8 cellular contexts compared by ENCODE assay signal in the genomic region with DNA sequence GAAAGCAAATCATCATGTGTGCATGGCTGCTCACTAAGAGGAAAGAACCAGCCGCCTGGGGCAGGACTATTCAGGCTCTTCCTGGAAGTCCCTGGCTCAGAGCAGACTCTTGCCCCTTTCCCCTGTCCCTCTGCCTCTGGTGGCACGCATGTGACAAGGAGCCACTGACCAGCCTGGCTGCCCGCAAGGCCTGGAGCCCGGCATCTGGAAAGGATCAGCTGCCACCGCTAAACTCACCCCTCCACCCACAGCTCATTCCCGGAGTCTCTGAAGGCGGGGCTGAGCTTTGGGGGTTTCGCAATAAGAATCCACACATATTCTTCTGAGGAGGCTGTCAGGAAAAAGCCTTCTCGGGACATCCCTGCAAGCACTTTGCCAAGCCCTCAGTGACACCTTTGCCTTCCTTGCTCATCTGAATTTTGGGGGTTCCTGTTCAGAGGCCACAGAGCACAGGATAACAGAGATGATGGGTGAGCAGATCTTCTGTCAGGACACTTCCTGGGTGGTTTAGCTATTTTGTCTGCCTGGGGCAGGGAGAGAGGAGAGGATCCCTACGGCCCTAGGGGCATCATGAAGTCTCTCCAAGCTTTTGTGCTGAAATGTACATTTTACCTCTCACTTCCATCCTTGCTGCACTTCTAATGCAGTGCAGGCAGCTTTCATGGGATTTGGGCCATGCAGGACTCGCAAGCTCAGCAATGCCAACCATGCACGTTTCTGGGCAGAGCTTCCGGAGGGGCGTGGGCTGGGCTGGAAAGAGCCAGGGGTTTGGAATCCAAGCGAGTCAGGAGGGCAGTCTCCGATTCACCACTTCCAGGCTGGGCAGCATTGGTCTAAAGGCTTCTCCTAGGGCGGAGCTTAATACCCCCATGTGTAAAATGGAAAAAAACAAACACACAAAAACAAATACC.
DNase-seq lines count a peak whose midpoint lies in the region; ATAC-seq and TF ChIP-seq lines count a peak whose summit lies in the region.

No MANE protein-coding gene starts in this region.

- H3K4me1 ChIP-seq in osteoblast (ENCODE audit: insufficient read depth, low read length) (peaks cover 27% of the 10 kb centered on the region), MM.1S (ENCODE audit: low read length) (no peaks in the 10 kb centered on the region)

- in situ Hi-C loops in G401 (cut with HindIII; ENCODE audit: low sequenced_read_pairs) (no loop called here), SK-MEL-5 (cut with HindIII; ENCODE audit: low pct_unique_long_range_greater_than_20kb, low sequenced_read_pairs) (no loop called here)

- no peak overlapping the region for H3K27ac Mint-ChIP-seq in activated CD4-positive, alpha-beta T cell treated with anti-CD3 and anti-CD28 coated beads, Interleukin-2, amount 10 ng/mL, durations not matched to agents 7 days and 5 days

- CTCF ChIA-PET in activated CD4-positive, alpha-beta T cell treated with anti-CD3 and anti-CD28 coated beads, Interleukin-2, amount 10 ng/mL, durations not matched to agents 7 days and 5 days (lab: Charles Lee) = interaction anchor here (0.8 kb wide), 1 partner anchor 49 kb away, joined by 3 read pairs; no protein-coding TSS in a partner anchor

- no peak overlapping the region for H3K9ac ChIP-seq in MM.1S (ENCODE audit: low read length)

- DNase-seq in G401 (ENCODE audit: low spot score) (peak; percentile 53), SK-MEL-5 (ENCODE audit: low read depth, low spot score) (peak; percentile 89), foreskin fibroblast (peak; percentile 95 to 97), osteoblast (ENCODE audit: insufficient read length, low spot score, missing footprints) (peak; percentile 95), MM.1S (no peak), RKO (ENCODE audit: low spot score) (no peak)
- no peak for DNase-seq in activated CD4-positive, alpha-beta T cell treated with anti-CD3 and anti-CD28 coated beads, Interleukin-2, amount 10 ng/mL, durations not matched to agents 7 days and 5 days

- POLR2A ChIA-PET in activated CD4-positive, alpha-beta T cell treated with anti-CD3 and anti-CD28 coated beads, Interleukin-2, amount 10 ng/mL, durations not matched to agents 7 days and 5 days (lab: Charles Lee) = no interaction called here

- no peak for TF ChIP-seq CTCF in foreskin fibroblast (IDR thresholded peaks at IDR 0.05; ENCODE audit: low read depth, low read length)
- no peak for TF ChIP-seq CTCF in osteoblast (IDR thresholded peaks at IDR 0.05; ENCODE audit: extremely low read depth, low read depth, low read length)
- TF ChIP-seq CTCF in MM.1S (IDR thresholded peaks at IDR 0.05; ENCODE audit: low read length) = no peak

- no peaks in the 10 kb centered on the region for H3K27me3 ChIP-seq in osteoblast (ENCODE audit: insufficient read depth, low read length)
- no peaks in the 10 kb centered on the region for H3K27me3 ChIP-seq in MM.1S (replicated peaks; ENCODE audit: insufficient read depth, low read length)

- H3K36me3 Mint-ChIP-seq in activated CD4-positive, alpha-beta T cell treated with anti-CD3 and anti-CD28 coated beads, Interleukin-2, amount 10 ng/mL, durations not matched to agents 7 days and 5 days (ENCODE audit: low read depth) = no peaks in the 10 kb centered on the region

- peaks cover 3% of the 10 kb centered on the region for H3K4me1 Mint-ChIP-seq in activated CD4-positive, alpha-beta T cell treated with anti-CD3 and anti-CD28 coated beads, Interleukin-2, amount 10 ng/mL, durations not matched to agents 7 days and 5 days

- peak overlapping the region; percentile 41 to 66 for H3K4me3 ChIP-seq in foreskin fibroblast (ENCODE audit: low read depth in 1 of 2, low read length in 2 of 2)
- H3K4me3 ChIP-seq in osteoblast (ENCODE audit: insufficient read depth, low read length) = peak overlapping the region; percentile 67
- no peak overlapping the region for H3K4me3 ChIP-seq in MM.1S (ENCODE audit: low read length)

- H3K9me3 ChIP-seq in osteoblast (ENCODE audit: low read depth, low read length) (peaks cover 6% of the 10 kb centered on the region), MM.1S (replicated peaks; ENCODE audit: insufficient read depth, low read length) (no peaks in the 10 kb centered on the region)

- H2AFZ ChIP-seq in osteoblast (ENCODE audit: low read length) (peak overlapping the region; percentile 30), MM.1S (ENCODE audit: low read length) (no peak overlapping the region)

- no peaks in the 10 kb centered on the region for H4K20me1 ChIP-seq in osteoblast (ENCODE audit: insufficient read depth, low read length)
- H4K20me1 ChIP-seq in MM.1S (ENCODE audit: insufficient read depth, low read length) = no peaks in the 10 kb centered on the region

- H3K79me2 ChIP-seq in osteoblast (ENCODE audit: insufficient read depth, low read length) = no peaks in the 10 kb centered on the region
- no peaks in the 10 kb centered on the region for H3K79me2 ChIP-seq in MM.1S (ENCODE audit: low read length)

- H3F3A ChIP-seq in MM.1S (ENCODE audit: insufficient read depth, low read length) = no peaks in the 10 kb centered on the region

- H3K36me3 ChIP-seq in osteoblast (ENCODE audit: insufficient read depth, low read length) = no peaks in the 10 kb centered on the region
- H3K36me3 ChIP-seq in MM.1S (replicated peaks; ENCODE audit: insufficient read depth, low read length) = no peaks in the 10 kb centered on the region

- H3K4me2 ChIP-seq in osteoblast (ENCODE audit: insufficient read depth, low read length) = peak overlapping the region; percentile 94
- H3K4me2 ChIP-seq in MM.1S (ENCODE audit: low read depth, low read length) = no peak overlapping the region

- H3K27ac ChIP-seq in osteoblast (ENCODE audit: low read depth, low read length) (peak overlapping the region; percentile 86), MM.1S (ENCODE audit: low read length) (no peak overlapping the region)

- no peak overlapping the region for H3K4me3 Mint-ChIP-seq in activated CD4-positive, alpha-beta T cell treated with anti-CD3 and anti-CD28 coated beads, Interleukin-2, amount 10 ng/mL, durations not matched to agents 7 days and 5 days

- H3K9me3 Mint-ChIP-seq in activated CD4-positive, alpha-beta T cell treated with anti-CD3 and anti-CD28 coated beads, Interleukin-2, amount 10 ng/mL, durations not matched to agents 7 days and 5 days = no peaks in the 10 kb centered on the region

- ATAC-seq in HG03565 (IDR thresholded peaks at IDR 0.05; ENCODE audit: unreplicated experiment) = no peak

- peaks cover 5% of the 10 kb centered on the region for H3K27me3 Mint-ChIP-seq in activated CD4-positive, alpha-beta T cell treated with anti-CD3 and anti-CD28 coated beads, Interleukin-2, amount 10 ng/mL, durations not matched to agents 7 days and 5 days

- no peaks in the 10 kb centered on the region for H3K9me2 ChIP-seq in MM.1S (replicated peaks; ENCODE audit: insufficient read depth, low read length)

Comparison
In these comparisons a context has a peak if more than half of its experiments do, and no peak if none do; other contexts are left out.
1. DNase-seq: peak in G401 (single experiment), SK-MEL-5 (single experiment), foreskin fibroblast (2 of 2) and osteoblast (single experiment); none in activated CD4-positive, alpha-beta T cell treated with anti-CD3 and anti-CD28 coated beads, Interleukin-2, amount 10 ng/mL, durations not matched to agents 7 days and 5 days (single experiment), MM.1S (single experiment) and RKO (single experiment).